In the genomic region with DNA sequence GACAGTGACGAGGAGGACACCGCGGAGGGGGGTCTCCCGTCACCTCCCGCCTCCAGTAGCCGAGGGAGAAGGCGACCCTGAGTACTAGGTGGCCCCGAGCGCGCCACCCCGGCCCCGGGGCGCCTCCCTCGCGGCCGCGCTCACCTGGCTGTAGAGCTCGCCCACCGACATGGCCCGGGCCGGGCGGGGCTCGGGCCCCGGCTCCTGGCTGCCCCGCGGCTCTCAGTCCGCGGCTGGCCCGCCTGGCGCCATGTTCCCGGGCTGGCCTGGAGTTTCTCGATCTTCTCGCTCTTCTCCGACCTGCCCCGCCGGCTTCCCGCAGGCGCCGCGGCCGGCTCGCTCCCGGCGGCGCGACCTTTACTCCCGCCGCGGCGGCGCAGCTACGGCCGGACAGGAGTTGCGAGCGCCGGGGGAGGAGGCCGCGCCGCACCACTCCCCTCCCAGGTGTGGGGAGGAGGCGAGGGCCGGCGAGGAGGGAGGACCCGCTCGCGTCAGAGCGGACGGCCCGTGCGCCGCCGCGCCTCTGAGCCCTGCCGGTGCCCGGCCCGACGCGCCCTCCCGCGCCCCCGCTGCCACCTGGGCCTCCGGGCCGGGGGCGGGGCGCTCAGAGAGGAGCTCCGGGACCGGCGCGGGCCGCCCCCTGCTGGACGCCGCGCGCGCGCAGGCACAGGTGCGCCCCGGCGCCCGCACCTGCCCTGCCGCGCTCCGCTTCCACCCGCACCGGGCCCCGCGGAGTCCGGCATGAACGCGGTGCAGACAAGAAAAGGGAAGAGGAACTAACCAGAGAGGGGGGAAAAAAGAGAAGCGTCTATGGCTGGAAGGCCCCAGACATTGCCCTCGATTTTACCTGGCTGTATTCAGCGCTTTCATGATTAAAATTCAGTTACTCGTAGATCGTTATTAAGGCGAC, we compare ENCODE assay signal across 8 cellular contexts. TPM values are rescaled to one million over a fixed set of nuclear protein-coding genes. Genes with fewer than 3 reads are reported as not detected.
A peak's percentile ranks its signal among the peaks of the same experiment; 100 is the strongest.
DNase-seq lines count a peak whose midpoint lies in the region; ATAC-seq and TF ChIP-seq lines count a peak whose summit lies in the region.

A gene (minus strand): TSS at position 525 of the 910 bp plus-strand sequence. CDS start 354 bp downstream, at position 171.

- H3K27ac Mint-ChIP-seq in activated CD8-positive, alpha-beta T cell treated with anti-CD3 and anti-CD28 coated beads for 36 hours = no peak within 1 kb of the TSS
- H3K27ac Mint-ChIP-seq in neural crest cell (ENCODE audit: unreplicated experiment) = no peak within 1 kb of the TSS

- POLR2A ChIA-PET in activated CD8-positive, alpha-beta T cell treated with anti-CD3 and anti-CD28 coated beads for 36 hours (lab: Charles Lee) = no interaction called here

- TF ChIP-seq CTCF in GM13976 (IDR thresholded peaks at IDR 0.05; ENCODE audit: borderline replicate concordance, control extremely low read depth, extremely low read depth, insufficient read depth, missing control alignments) (peak; percentile 83), epithelial cell of esophagus (IDR thresholded peaks at IDR 0.05; ENCODE audit: insufficient read depth, low read depth, low read length, missing control alignments) (peak; percentile 5), neural crest cell (conservative IDR thresholded peaks at IDR 0.05) (peak; percentile 69), tibial artery (IDR thresholded peaks at IDR 0.05) (peak in 1 of 2 experiments; percentile 37)
- peak; percentile 60 for TF ChIP-seq CTCF in activated CD8-positive, alpha-beta T cell treated with anti-CD3 and anti-CD28 coated beads for 36 hours (IDR thresholded peaks at IDR 0.05)

- peaks cover 0 to 52% of the 10 kb centered on the region in 2 donors for H3K27me3 ChIP-seq in tibial artery

- DNase-seq in GM13976 (ENCODE audit: low spot score) (peak; percentile 86), NCI-H1930 (lab: John Stamatoyannopoulos, UW) (peak; percentile 81 to 89), epithelial cell of esophagus (ENCODE audit: low read depth) (peak; percentile 85), neural crest cell (ENCODE audit: low read depth, low spot score) (peak; percentile 17), tibial artery (no peak)
- peak; percentile 72 for DNase-seq in activated CD8-positive, alpha-beta T cell treated with anti-CD3 and anti-CD28 coated beads for 36 hours

- H3K4me3 Mint-ChIP-seq in activated CD8-positive, alpha-beta T cell treated with anti-CD3 and anti-CD28 coated beads for 36 hours = peak within 1 kb of the TSS; percentile 31
- peak within 1 kb of the TSS; percentile 71 for H3K4me3 Mint-ChIP-seq in neural crest cell

- intact Hi-C loops in activated CD8-positive, alpha-beta T cell treated with anti-CD3 and anti-CD28 coated beads for 36 hours (cut with micrococcal nuclease) = no loop called here
- intact Hi-C loops in tibial artery (cut with DNase I; ENCODE audit: low total_unique reads) = no loop called here

- H3K4me1 Mint-ChIP-seq in activated CD8-positive, alpha-beta T cell treated with anti-CD3 and anti-CD28 coated beads for 36 hours (ENCODE audit: low read depth) = peaks cover 14% of the 10 kb centered on the region
- H3K4me1 Mint-ChIP-seq in neural crest cell = peaks cover 8% of the 10 kb centered on the region

- in situ Hi-C loops in GM13976 (cut with MboI; ENCODE audit: low sequenced_read_pairs, unreplicated experiment) = no loop called here

- H3K27ac ChIP-seq in tibial artery = no peak within 1 kb of the TSS

- CTCF ChIA-PET in activated CD8-positive, alpha-beta T cell treated with anti-CD3 and anti-CD28 coated beads for 36 hours (lab: Charles Lee) = interaction anchor here (0.8 to 2.9 kb wide), 22 partner anchors 8 to 686 kb away, joined by 3 to 10 read pairs (median 4); a partner anchor contains a TSS

- H3K27me3 Mint-ChIP-seq in activated CD8-positive, alpha-beta T cell treated with anti-CD3 and anti-CD28 coated beads for 36 hours = peaks cover 68% of the 10 kb centered on the region
- peaks cover 91% of the 10 kb centered on the region for H3K27me3 Mint-ChIP-seq in neural crest cell (ENCODE audit: low read depth)

- H3K9me3 ChIP-seq in tibial artery = no peaks in the 10 kb centered on the region

- H3K9me3 Mint-ChIP-seq in activated CD8-positive, alpha-beta T cell treated with anti-CD3 and anti-CD28 coated beads for 36 hours = no peaks in the 10 kb centered on the region
- no peaks in the 10 kb centered on the region for H3K9me3 Mint-ChIP-seq in neural crest cell

- ATAC-seq in HG02571 (IDR thresholded peaks at IDR 0.05; ENCODE audit: unreplicated experiment) = peak; percentile 61
- ATAC-seq in activated CD8-positive, alpha-beta T cell treated with anti-CD3 and anti-CD28 coated beads for 36 hours = peak; percentile 94
- ATAC-seq in HG03378 (IDR thresholded peaks at IDR 0.05; ENCODE audit: unreplicated experiment) = no peak

- no peaks in the 10 kb centered on the region for H3K36me3 ChIP-seq in tibial artery

- peaks cover 0 to 27% (median 21%) of the 10 kb centered on the region in 4 donors for H3K4me1 ChIP-seq in tibial artery

- H3K4me3 ChIP-seq in epithelial cell of esophagus (ENCODE audit: low read length) (peak within 1 kb of the TSS; percentile 48), tibial artery (peak within 1 kb of the TSS; percentile 46 to 66)

- H3K36me3 Mint-ChIP-seq in activated CD8-positive, alpha-beta T cell treated with anti-CD3 and anti-CD28 coated beads for 36 hours (ENCODE audit: low read depth) = no peaks in the 10 kb centered on the region
- H3K36me3 Mint-ChIP-seq in neural crest cell (ENCODE audit: low read depth) = no peaks in the 10 kb centered on the region

RNA-seq across cellular contexts. Expression of the gene that starts here (rescaled TPM):
- total RNA-seq in activated CD8-positive, alpha-beta T cell treated with anti-CD3 and anti-CD28 coated beads for 36 hours = under 1 TPM in 1 of 2 experiments, not detected in 1; 0.09 TPM
- 0.25 and 0.40 TPM in 2 replicates for total RNA-seq in neural crest cell

Comparison
In these comparisons a context has a peak if more than half of its experiments do, and no peak if none do; other contexts are left out.
1. Peak in DNase-seq and ATAC-seq in activated CD8-positive, alpha-beta T cell treated with anti-CD3 and anti-CD28 coated beads for 36 hours; RNA of the gene not detected or under 1 TPM.
2. Peak in DNase-seq in neural crest cell; RNA of the gene not detected or under 1 TPM.
3. DNase-seq: peak in GM13976 (single experiment), NCI-H1930 (2 of 2) and epithelial cell of esophagus (single experiment); none in tibial artery (0 of 2).